8 cellular contexts compared by ENCODE assay signal in the genomic region with DNA sequence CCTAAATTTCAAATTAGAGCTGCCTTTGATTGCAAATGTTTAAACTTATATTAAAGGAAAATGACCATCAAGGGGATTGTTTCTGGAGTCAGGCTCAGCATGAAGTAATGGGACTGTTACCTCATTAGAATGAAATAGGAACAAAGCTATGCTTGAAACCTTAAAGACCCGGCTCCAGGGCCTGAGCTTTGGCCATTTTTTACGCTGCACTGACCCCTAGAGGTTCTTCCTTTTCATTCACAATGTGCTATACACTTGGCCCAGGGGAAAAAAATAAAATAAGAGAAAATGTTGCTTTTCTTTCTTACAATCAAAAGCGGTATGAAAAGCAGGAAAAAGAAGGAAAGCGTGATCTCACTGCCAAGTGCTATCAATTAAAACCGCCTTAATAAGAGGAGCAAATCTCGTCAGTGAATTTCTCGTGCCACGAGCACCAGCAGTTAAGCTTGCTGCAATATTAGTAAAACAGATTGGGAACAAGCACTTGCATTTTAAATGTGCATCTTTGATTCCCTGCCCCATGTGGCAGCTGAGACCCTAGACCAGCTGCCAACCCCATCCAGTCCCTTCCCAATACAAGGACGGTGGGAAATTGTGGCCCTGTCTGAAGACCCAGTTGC.
DNase-seq lines count a peak whose midpoint lies in the region; ATAC-seq, FAIRE-seq and TF ChIP-seq lines count a peak whose summit lies in the region.

No MANE protein-coding gene starts in this region.

- H3K4me3 ChIP-seq in K562: no peak overlapping the region

- no peak overlapping the region for H3K27ac ChIP-seq in K562 (ENCODE audit: extremely low read depth, low read depth, low read length)

- no peak overlapping the region for H3K9ac ChIP-seq in K562 (ENCODE audit: insufficient read depth in 1 of 2, low read depth in 2 of 2, low read length in 2 of 2)

- H4K20me1 ChIP-seq in K562 (replicated peaks; ENCODE audit: control insufficient read depth, insufficient read depth, low read length): no peaks in the 10 kb centered on the region

- no peaks in the 10 kb centered on the region for H3K9me3 ChIP-seq in K562 (replicated peaks; ENCODE audit: control insufficient read depth, insufficient read depth, low read depth, low read length)

- POLR2A ChIA-PET in K562 (lab: Yijun Ruan, JAX): no interaction called here

- DNase-seq in DMS53 (lab: John Stamatoyannopoulos, UW) (peak; percentile 85), NCI-H460 (ENCODE audit: extremely low read depth, low read depth) (peak; percentile 48), K562 (ENCODE audit: extremely low read depth in 1 of 4, low spot score in 3 of 4) (peak in 3 of 4 experiments; percentile 13 to 59 (median 32)), left colon (no peak), T-helper 9 cell (no peak)

- FAIRE-seq in K562 (lab: Jason Lieb, UNC): no peak

- H3K79me2 ChIP-seq in K562 (ENCODE audit: control insufficient read depth, insufficient read depth, low read length): no peaks in the 10 kb centered on the region

- in situ Hi-C loops in K562 (cut with MboI): no loop called here

- CTCF ChIA-PET in K562 (lab: Yijun Ruan, JAX; ENCODE audit: low intra/inter-chr PET ratio): interaction anchor here (0.7 kb wide), 1 partner anchor 560 kb away, joined by 4 read pairs; no protein-coding TSS in a partner anchor

- TF ChIP-seq RAD21 in K562 (CRISPR knock-in tag; conservative IDR thresholded peaks at IDR 0.05 in 1 of 2, IDR thresholded peaks at IDR 0.05 in 1 of 2): peak; percentile 65 to 68

- TF ChIP-seq EP300 in K562 (IDR thresholded peaks at IDR 0.05; ENCODE audit: low read length): no peak

- H3K27me3 ChIP-seq in K562 (ENCODE audit: control insufficient read depth in 2 of 2, insufficient read depth in 2 of 2, low read length in 2 of 2): no peaks in the 10 kb centered on the region

- intact Hi-C loops in K562 (cut with micrococcal nuclease) (loop anchor here (10.0 kb wide), 1 partner anchor 563 kb away; no protein-coding TSS in a partner anchor), left colon (cut with DNase I, micrococcal nuclease) (no loop called here)

- no TSS peak for BruUV-seq in K562 (replicated peaks; lab: Mats Ljungman, UMichigan)

- WGBS in K562 (ENCODE audit: insufficient coverage, low coverage, missing lambda C conversion rate): 4% methylated on average over 7 of the region's 9 CpGs

- ATAC-seq in GM19324 (IDR thresholded peaks at IDR 0.05; ENCODE audit: low FRiP score, unreplicated experiment): peak; percentile 62
- peak; percentile 82 for ATAC-seq in HG03139 (IDR thresholded peaks at IDR 0.05; ENCODE audit: unreplicated experiment)
- ATAC-seq in K562: peak; percentile 95
- peak; percentile 33 for ATAC-seq in left colon
- ATAC-seq in activated CD4-positive, CD25-positive, alpha-beta regulatory T cell treated with anti-CD3 and anti-CD28 coated beads, Interleukin-2, amount 50 U/mL, for 24 hours: no peak

- H3K4me1 ChIP-seq in K562 (replicated peaks in 1 of 2; ENCODE audit: control insufficient read depth in 2 of 2, insufficient read depth in 2 of 2, low read length in 2 of 2): no peaks in the 10 kb centered on the region

- TF ChIP-seq CTCF in K562 (IDR thresholded peaks at IDR 0.05 in 2 of 3, conservative IDR thresholded peaks at IDR 0.05 in 1 of 3; ENCODE audit: insufficient read depth in 2 of 3, low read depth in 1 of 3, low read length in 3 of 3): peak; percentile 45 to 70 (median 60)

- peak overlapping the region; percentile 12; the same call in 1 of the 2 replicates for H2AFZ ChIP-seq in K562 (ENCODE audit: low read depth, low read length)

- H3K4me2 ChIP-seq in K562 (ENCODE audit: insufficient read depth, low read length): no peak overlapping the region

- no peak for TF ChIP-seq POLR2A in K562 (conservative IDR thresholded peaks at IDR 0.05)

- H3K9me1 ChIP-seq in K562 (ENCODE audit: control insufficient read depth, insufficient read depth, low read length): no peaks in the 10 kb centered on the region

- H3K36me3 ChIP-seq in K562 (ENCODE audit: control insufficient read depth, insufficient read depth, low read length): no peaks in the 10 kb centered on the region

TF ChIP-seq in K562, 482 proteins besides CTCF, POLR2A, EP300 and RAD21:
- TF ChIP-seq ZNF121 (CRISPR knock-in tag; conservative IDR thresholded peaks at IDR 0.05) (no peak), SMC3 (conservative IDR thresholded peaks at IDR 0.05; ENCODE audit: insufficient read depth, low read depth, low read length) (0 out of 2 replicates have a peak, but pooled peaks have one; percentile 13), DEAF1 (CRISPR knock-in tag; IDR thresholded peaks at IDR 0.05) (peak; percentile 45; the same call in 1 of the 2 replicates)

Comparison
In these comparisons a context has a peak if more than half of its experiments do, and no peak if none do; other contexts are left out.
1. DNase-seq: peak in DMS53 (single experiment), NCI-H460 (single experiment) and K562 (3 of 4); none in left colon (0 of 2) and T-helper 9 cell (single experiment).
2. ATAC-seq: peak in GM19324 (single experiment), HG03139 (single experiment), K562 (single experiment) and left colon (single experiment); none in activated CD4-positive, CD25-positive, alpha-beta regulatory T cell treated with anti-CD3 and anti-CD28 coated beads, Interleukin-2, amount 50 U/mL, for 24 hours (0 of 2).